8 cellular contexts compared by ENCODE assay signal in the genomic region with DNA sequence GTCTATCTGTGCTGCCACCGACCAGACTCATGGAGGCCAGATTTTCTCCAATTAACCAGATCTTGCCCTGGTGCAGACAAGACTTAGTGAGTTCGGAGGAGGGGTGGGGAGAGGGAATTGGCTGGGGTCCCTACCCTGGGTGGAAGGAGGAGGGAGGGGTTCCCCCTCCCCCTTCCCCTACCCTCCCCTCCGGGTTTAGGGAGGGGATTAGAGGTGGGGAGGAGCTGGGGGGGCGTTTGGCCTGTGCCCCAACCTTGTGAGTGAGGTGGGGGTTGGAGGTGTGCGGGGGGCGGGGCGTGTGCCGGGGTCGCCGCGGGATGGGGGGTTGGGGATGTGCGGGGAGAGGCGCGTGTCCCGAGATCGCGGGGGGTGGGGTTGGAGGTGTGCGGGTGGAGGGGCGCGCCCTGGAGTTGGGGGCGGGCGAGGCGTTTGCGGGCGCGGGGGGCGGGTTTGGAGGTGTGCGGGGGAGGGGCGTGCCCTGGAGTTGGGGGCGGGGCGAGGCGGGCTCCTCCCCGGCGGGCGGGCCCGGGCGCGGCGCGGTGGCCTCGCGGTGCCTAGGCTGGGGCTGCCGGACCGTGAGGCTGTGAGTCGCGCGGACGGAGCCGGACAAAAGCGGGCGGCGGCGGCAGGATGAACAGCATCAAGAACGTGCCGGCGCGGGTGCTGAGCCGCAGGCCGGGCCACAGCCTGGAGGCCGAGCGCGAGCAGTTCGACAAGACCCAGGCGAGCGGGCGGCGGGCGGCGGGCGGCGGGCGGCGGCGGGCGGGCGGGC. TPM values are rescaled to one million over a fixed set of nuclear protein-coding genes. Genes with fewer than 3 reads are reported as not detected.
A peak's percentile ranks its signal among the peaks of the same experiment; 100 is the strongest.
DNase-seq lines count a peak whose midpoint lies in the region; ATAC-seq and TF ChIP-seq lines count a peak whose summit lies in the region.

A gene with protein sequence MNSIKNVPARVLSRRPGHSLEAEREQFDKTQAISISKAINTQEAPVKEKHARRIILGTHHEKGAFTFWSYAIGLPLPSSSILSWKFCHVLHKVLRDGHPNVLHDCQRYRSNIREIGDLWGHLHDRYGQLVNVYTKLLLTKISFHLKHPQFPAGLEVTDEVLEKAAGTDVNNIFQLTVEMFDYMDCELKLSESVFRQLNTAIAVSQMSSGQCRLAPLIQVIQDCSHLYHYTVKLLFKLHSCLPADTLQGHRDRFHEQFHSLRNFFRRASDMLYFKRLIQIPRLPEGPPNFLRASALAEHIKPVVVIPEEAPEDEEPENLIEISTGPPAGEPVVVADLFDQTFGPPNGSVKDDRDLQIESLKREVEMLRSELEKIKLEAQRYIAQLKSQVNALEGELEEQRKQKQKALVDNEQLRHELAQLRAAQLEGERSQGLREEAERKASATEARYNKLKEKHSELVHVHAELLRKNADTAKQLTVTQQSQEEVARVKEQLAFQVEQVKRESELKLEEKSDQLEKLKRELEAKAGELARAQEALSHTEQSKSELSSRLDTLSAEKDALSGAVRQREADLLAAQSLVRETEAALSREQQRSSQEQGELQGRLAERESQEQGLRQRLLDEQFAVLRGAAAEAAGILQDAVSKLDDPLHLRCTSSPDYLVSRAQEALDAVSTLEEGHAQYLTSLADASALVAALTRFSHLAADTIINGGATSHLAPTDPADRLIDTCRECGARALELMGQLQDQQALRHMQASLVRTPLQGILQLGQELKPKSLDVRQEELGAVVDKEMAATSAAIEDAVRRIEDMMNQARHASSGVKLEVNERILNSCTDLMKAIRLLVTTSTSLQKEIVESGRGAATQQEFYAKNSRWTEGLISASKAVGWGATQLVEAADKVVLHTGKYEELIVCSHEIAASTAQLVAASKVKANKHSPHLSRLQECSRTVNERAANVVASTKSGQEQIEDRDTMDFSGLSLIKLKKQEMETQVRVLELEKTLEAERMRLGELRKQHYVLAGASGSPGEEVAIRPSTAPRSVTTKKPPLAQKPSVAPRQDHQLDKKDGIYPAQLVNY (plus strand): TSS at position 537 of the 772 bp plus-strand sequence. CDS start 94 bp downstream, at position 631.

- H3K4me3 ChIP-seq in sigmoid colon = peak within 1 kb of the TSS; percentile 38 to 74 (median 73)

- peak within 1 kb of the TSS; percentile 75 for H3K27ac ChIP-seq in CD4-positive, alpha-beta T cell (ENCODE audit: low read depth, low read length)
- H3K27ac ChIP-seq in sigmoid colon = peak within 1 kb of the TSS; percentile 53 to 72 (median 65)

- H3K4me1 Mint-ChIP-seq in CD4-positive, alpha-beta T cell (ENCODE audit: low read depth) = peaks cover 42% of the 10 kb centered on the region
- H3K4me1 Mint-ChIP-seq in T-cell = peaks cover 42 to 53% (median 43%) of the 10 kb centered on the region in 3 donors

- DNase-seq in CD4-positive, alpha-beta T cell = peak; percentile 35 to 71 (median 56)
- peak; percentile 11 for DNase-seq in HCEC 1CT
- peak in 32 of 34 experiments; percentile 22 to 69 (median 48) for DNase-seq in T-cell
- DNase-seq in anterior cingulate cortex (lab: John Stamatoyannopoulos, UW) = peak in 41 of 58 donors; percentile 27 to 79 (median 57)
- DNase-seq in hypothalamus (lab: John Stamatoyannopoulos, UW) = peak in 35 of 51 donors; percentile 30 to 85 (median 55)
- peak; percentile 69 for DNase-seq in sigmoid colon
- DNase-seq in NCI-H187 (lab: John Stamatoyannopoulos, UW) = no peak
- DNase-seq in NCI-H2107 treated with DMSO at 0.1 percent for 48 hours (lab: John Stamatoyannopoulos, UW; ENCODE audit: unreplicated experiment) = no peak

- peak; percentile 46 for ATAC-seq in CD4-positive, alpha-beta T cell (ENCODE audit: poor library complexity)
- peak; percentile 60 to 72 (median 64) for ATAC-seq in T-cell (replicated peaks in 1 of 4)

- CTCF ChIA-PET in CD4-positive, alpha-beta T cell (lab: Charles Lee) = interaction anchor here (0.9 to 1.0 kb wide), 2 partner anchors 11 to 76 kb away, joined by 3 to 4 read pairs; no protein-coding TSS in a partner anchor
- CTCF ChIA-PET in T-cell (lab: Charles Lee) = interaction anchor here (0.6 to 1.6 kb wide), 2 partner anchors 41 to 318 kb away, joined by 6 to 7 read pairs; no protein-coding TSS in a partner anchor

- H3K4me3 Mint-ChIP-seq in CD4-positive, alpha-beta T cell = peak within 1 kb of the TSS; percentile 98
- H3K4me3 Mint-ChIP-seq in T-cell = peak within 1 kb of the TSS; percentile 94 to 98 (median 97)

- intact Hi-C loops in CD4-positive, alpha-beta T cell (cut with DNase I, micrococcal nuclease) = loop anchor here in 1 of 2 experiments (5.0 kb wide), 1 partner anchor 43 kb away; no protein-coding TSS in a partner anchor
- intact Hi-C loops in sigmoid colon (cut with DNase I) = no loop called here

- no peak for TF ChIP-seq CTCF in CD4-positive, alpha-beta T cell (IDR thresholded peaks at IDR 0.05)
- TF ChIP-seq CTCF in sigmoid colon (IDR thresholded peaks at IDR 0.05) = no peak

- peaks cover 0 to 18% (median 11%) of the 10 kb centered on the region in 4 donors for H3K4me1 ChIP-seq in sigmoid colon

- TF ChIP-seq EP300 in sigmoid colon (IDR thresholded peaks at IDR 0.05) = no peak

- TF ChIP-seq POLR2A in sigmoid colon (IDR thresholded peaks at IDR 0.05) = no peak

- H3K9me3 Mint-ChIP-seq in CD4-positive, alpha-beta T cell = no peaks in the 10 kb centered on the region
- no peaks in the 10 kb centered on the region for H3K9me3 Mint-ChIP-seq in T-cell

- POLR2A ChIA-PET in CD4-positive, alpha-beta T cell (lab: Charles Lee) = interaction anchor here (0.5 to 2.7 kb wide), 17 partner anchors 9 to 568 kb away, joined by 3 to 22 read pairs (median 8); a partner anchor contains a TSS
- POLR2A ChIA-PET in T-cell (lab: Charles Lee) = interaction anchor here in 1 of 2 donors (0.6 kb wide), 1 partner anchor 571 kb away, joined by 3 read pairs; no protein-coding TSS in a partner anchor

- peak within 1 kb of the TSS; percentile 94 for H3K27ac Mint-ChIP-seq in CD4-positive, alpha-beta T cell
- peak within 1 kb of the TSS; percentile 93 to 95 for H3K27ac Mint-ChIP-seq in T-cell

- no peaks in the 10 kb centered on the region for H3K27me3 ChIP-seq in CD4-positive, alpha-beta T cell (ENCODE audit: control insufficient read depth, insufficient read depth, low read length)
- H3K27me3 ChIP-seq in sigmoid colon = no peaks in the 10 kb centered on the region

- no peaks in the 10 kb centered on the region for H3K36me3 ChIP-seq in sigmoid colon

- H3K36me3 Mint-ChIP-seq in CD4-positive, alpha-beta T cell (ENCODE audit: low read depth) = peaks cover 23% of the 10 kb centered on the region
- H3K36me3 Mint-ChIP-seq in T-cell = no peaks in the 10 kb centered on the region

- no peaks in the 10 kb centered on the region for H3K27me3 Mint-ChIP-seq in CD4-positive, alpha-beta T cell
- no peaks in the 10 kb centered on the region for H3K27me3 Mint-ChIP-seq in T-cell

- WGBS in sigmoid colon, 2 donors = 1% methylated on average over 76 of the region's 76 CpGs

- no peaks in the 10 kb centered on the region for H3K9me3 ChIP-seq in CD4-positive, alpha-beta T cell (ENCODE audit: control insufficient read depth, low read length)
- no peaks in the 10 kb centered on the region for H3K9me3 ChIP-seq in sigmoid colon

RNA-seq across cellular contexts. Expression of the gene that starts here (rescaled TPM):
- 100 to 1,000 TPM; 184 to 185 TPM for total RNA-seq in CD4-positive, alpha-beta T cell
- total RNA-seq in T-cell (100 to 1,000 TPM; 108 to 123 (median 116) TPM), sigmoid colon (10 to 100 TPM in 1 of 4 donors, 1 to 10 TPM in 3; 4.2 to 15.2 (median 5.5) TPM)
- 10 to 100 TPM; 21.5 to 77.4 (median 24.6) TPM for polyA plus RNA-seq in sigmoid colon

Comparison
In these comparisons a context has a peak if more than half of its experiments do, and no peak if none do; other contexts are left out.
1. RNA of the gene that starts here (total RNA-seq): 184 to 185 TPM in CD4-positive, alpha-beta T cell and 108 to 123 TPM in T-cell; 4.2 to 15.2 TPM in sigmoid colon; every median in the first group is over 4 times any median in the second.
2. DNase-seq: peak in CD4-positive, alpha-beta T cell (10 of 10), HCEC 1CT (single experiment), T-cell (32 of 34), anterior cingulate cortex (41 of 58), hypothalamus (35 of 51) and sigmoid colon (single experiment); none in NCI-H187 (0 of 2) and NCI-H2107 treated with DMSO at 0.1 percent for 48 hours (single experiment).